In the genomic region with DNA sequence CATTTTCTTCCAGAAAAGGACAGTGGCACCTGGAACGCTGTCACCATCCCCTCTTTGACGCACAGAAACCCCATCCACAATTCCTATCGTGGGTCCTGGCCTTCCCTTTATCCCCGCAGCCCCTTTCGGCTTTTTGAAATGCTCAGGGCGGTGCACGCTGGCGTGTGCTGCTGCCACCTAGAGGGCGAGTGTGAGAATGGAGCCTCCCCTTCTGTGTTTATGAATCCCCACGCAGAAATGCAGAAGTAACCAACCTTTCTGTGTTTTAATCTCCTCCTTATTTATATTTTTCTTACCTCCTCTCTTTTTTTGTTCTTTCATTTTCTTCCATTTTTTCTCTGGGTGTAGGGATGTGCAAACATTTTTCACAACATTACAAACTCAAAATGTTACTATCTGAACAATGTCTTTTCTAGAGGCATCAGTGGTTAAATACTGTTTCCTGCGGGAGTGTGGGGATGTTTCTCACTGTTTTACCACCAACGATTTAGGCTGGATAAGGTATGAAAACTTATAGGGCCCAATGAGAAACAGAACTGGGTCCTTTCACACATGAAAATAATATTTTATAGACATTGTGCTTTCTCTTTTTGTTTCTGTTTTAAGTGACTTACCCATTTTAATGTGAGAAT, we compare ENCODE assay signal across 8 cellular contexts. TPM values are rescaled to one million over a fixed set of nuclear protein-coding genes. Genes with fewer than 3 reads are reported as not detected.
DNase-seq lines count a peak whose midpoint lies in the region; ATAC-seq and TF ChIP-seq lines count a peak whose summit lies in the region.

No MANE protein-coding gene starts in this region.

- peaks cover 3% of the 10 kb centered on the region for H3K36me3 Mint-ChIP-seq in neural crest cell (ENCODE audit: low read depth)

- ATAC-seq in GM19035 (IDR thresholded peaks at IDR 0.05; ENCODE audit: unreplicated experiment) (peak; percentile 88), HG03175 (IDR thresholded peaks at IDR 0.05; ENCODE audit: unreplicated experiment) (peak; percentile 81)

- H3K9me3 ChIP-seq in esophagus muscularis mucosa (no peaks in the 10 kb centered on the region), subcutaneous abdominal adipose tissue (ENCODE audit: control insufficient read depth in 5 of 5, low read length in 5 of 5) (no peaks in the 10 kb centered on the region)

- H3K4me3 ChIP-seq in esophagus muscularis mucosa (peak overlapping the region in 3 of 4 donors; percentile 26 to 48 (median 33)), subcutaneous abdominal adipose tissue (ENCODE audit: low read depth in 1 of 5, low read length in 5 of 5) (peak overlapping the region; percentile 53 to 62 (median 54))

- intact Hi-C loops in esophagus muscularis mucosa (cut with DNase I), result loop anchor here (5.0 to 10.0 kb wide), 2 partner anchors 57 to 1050 kb away; no protein-coding TSS in a partner anchor

- peak; percentile 67 to 94 (median 81) for TF ChIP-seq CTCF in esophagus muscularis mucosa (IDR thresholded peaks at IDR 0.05)
- TF ChIP-seq CTCF in neural crest cell (conservative IDR thresholded peaks at IDR 0.05), result peak; percentile 93

- H3K4me3 Mint-ChIP-seq in neural crest cell, result no peak overlapping the region

- H3K9ac ChIP-seq in subcutaneous abdominal adipose tissue (ENCODE audit: low read length in 5 of 5), result peak overlapping the region; percentile 29 to 59 (median 42)

- no peak for TF ChIP-seq EP300 in esophagus muscularis mucosa (IDR thresholded peaks at IDR 0.05)

- 6% methylated on average over 12 of the region's 12 CpGs for WGBS in esophagus muscularis mucosa

- no peaks in the 10 kb centered on the region for H3K9me3 Mint-ChIP-seq in neural crest cell

- DNase-seq in CD1c-positive myeloid dendritic cell (ENCODE audit: extremely low spot score) (peak; percentile 76), NOMO-1 (lab: John Stamatoyannopoulos, UW; ENCODE audit: unreplicated experiment in 2 of 2) (peak; percentile 70 to 71), esophagus muscularis mucosa (ENCODE audit: extremely low spot score) (no peak), neural crest cell (ENCODE audit: low read depth, low spot score) (peak; percentile 68)
- DNase-seq in activated CD8-positive, alpha-beta memory T cell treated with anti-CD3 and anti-CD28 coated beads, Interleukin-2, amount 50 U/mL, for 4 hours, result peak; percentile 64

- no peak for TF ChIP-seq POLR2A in esophagus muscularis mucosa (IDR thresholded peaks at IDR 0.05; ENCODE audit: low read depth)

- H3K36me3 ChIP-seq in esophagus muscularis mucosa, result peaks cover 0 to 8% (median 0%) of the 10 kb centered on the region in 4 donors
- H3K36me3 ChIP-seq in subcutaneous abdominal adipose tissue (ENCODE audit: control insufficient read depth in 5 of 5, insufficient read depth in 5 of 5, low read length in 5 of 5), result peaks cover 0 to 14% (median 6%) of the 10 kb centered on the region in 5 donors

- no peak overlapping the region for H3K27ac Mint-ChIP-seq in neural crest cell (ENCODE audit: unreplicated experiment)

- H3K4me1 ChIP-seq in esophagus muscularis mucosa, result peaks cover 0 to 7% (median 3%) of the 10 kb centered on the region in 4 donors
- peaks cover 0 to 6% (median 5%) of the 10 kb centered on the region in 5 donors for H3K4me1 ChIP-seq in subcutaneous abdominal adipose tissue (ENCODE audit: control insufficient read depth in 5 of 5, insufficient read depth in 5 of 5, low read length in 5 of 5)

- peaks cover 7% of the 10 kb centered on the region for H3K4me1 Mint-ChIP-seq in neural crest cell

- no peaks in the 10 kb centered on the region for H3K27me3 ChIP-seq in esophagus muscularis mucosa
- H3K27me3 ChIP-seq in subcutaneous abdominal adipose tissue (ENCODE audit: control insufficient read depth in 5 of 5, insufficient read depth in 4 of 5, low read length in 5 of 5), result no peaks in the 10 kb centered on the region

- no peaks in the 10 kb centered on the region for H3K27me3 Mint-ChIP-seq in neural crest cell (ENCODE audit: low read depth)

- H3K27ac ChIP-seq in esophagus muscularis mucosa (replicated peaks in 1 of 4) (no peak overlapping the region), subcutaneous abdominal adipose tissue (ENCODE audit: low read depth, low read length) (no peak overlapping the region)

RNA-seq across cellular contexts. Expression of gene TMA16, which starts 50.0 kb away (rescaled TPM):
- 10 to 100 TPM; 11.2 to 21.9 (median 16.6) TPM for total RNA-seq in esophagus muscularis mucosa
- total RNA-seq in neural crest cell, result 43.9 and 48.1 TPM in 2 replicates
